18 cellular contexts compared by ENCODE assay signal in the genomic region with DNA sequence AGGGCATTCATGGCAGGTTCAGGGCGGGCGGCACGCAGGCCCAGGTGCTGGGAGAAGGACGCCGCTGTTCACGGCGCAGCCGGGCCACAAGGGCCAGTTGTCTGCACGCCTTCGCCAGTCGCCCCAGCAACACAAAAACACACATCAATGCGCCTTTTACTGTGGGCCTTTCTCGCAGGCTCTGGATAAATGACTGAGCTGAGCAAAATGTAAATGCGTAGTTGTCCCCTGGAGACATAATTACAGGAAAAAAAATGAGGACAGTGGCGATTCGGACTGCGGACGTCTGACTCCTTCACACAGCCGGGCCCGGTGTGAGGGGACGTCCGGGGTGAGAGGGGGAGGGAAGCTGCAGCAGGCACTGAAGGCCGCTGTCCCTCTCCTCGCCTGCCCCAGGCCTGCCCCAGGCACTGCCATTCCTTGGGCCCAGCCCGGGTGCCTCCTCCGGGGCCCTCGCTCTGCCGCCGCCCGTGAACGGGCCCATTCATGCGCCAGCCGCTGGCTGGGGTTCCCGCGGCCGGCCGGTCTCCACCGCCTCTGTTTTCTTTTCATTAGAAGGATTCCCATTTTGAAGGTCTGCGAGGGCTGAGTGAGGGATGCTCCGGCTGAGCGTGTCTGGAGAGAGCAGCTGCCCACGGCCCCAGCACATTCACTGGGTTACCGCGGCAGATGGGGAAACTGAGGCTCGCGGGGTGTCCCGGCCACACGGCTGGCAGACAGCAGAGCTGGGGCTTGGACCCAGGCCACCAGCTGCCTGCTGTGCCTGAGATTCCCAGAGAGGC. TPM values are rescaled to one million over a fixed set of nuclear protein-coding genes. Genes with fewer than 3 reads are reported as not detected.
DNase-seq lines count a peak whose midpoint lies in the region; ATAC-seq, FAIRE-seq and TF ChIP-seq lines count a peak whose summit lies in the region.
"Had no signal": no experiment of that assay in that cellular context is flagged by ENCODE, and none has a peak within 500 bp of the region (broad histone marks: within the 10 kb centered on the region; RNA-seq: fewer than 3 reads in every experiment).

No MANE protein-coding gene starts in this region.

- no peaks in the 10 kb centered on the region for H3K9me3 Mint-ChIP-seq in astrocyte (ENCODE audit: unreplicated experiment)
- H3K9me3 Mint-ChIP-seq: activated B cell treated with CpG ODN at 0.5 μM for 24 hours; CD4-positive, alpha-beta memory T cell had no signal

- no peak for TF ChIP-seq POLR2A in sigmoid colon (IDR thresholded peaks at IDR 0.05)

- no peak for TF ChIP-seq CTCF in astrocyte (IDR thresholded peaks at IDR 0.05; ENCODE audit: insufficient read depth, low read depth, low read length)
- TF ChIP-seq CTCF in sigmoid colon (IDR thresholded peaks at IDR 0.05) = no peak

- ATAC-seq in HG03520 (IDR thresholded peaks at IDR 0.05; ENCODE audit: unreplicated experiment) (no peak), GM21528 (IDR thresholded peaks at IDR 0.05; ENCODE audit: low FRiP score, unreplicated experiment) (no peak)
- ATAC-seq: Panc1 had no signal

- no peak for TF ChIP-seq EP300 in sigmoid colon (IDR thresholded peaks at IDR 0.05)

- peaks cover 4% of the 10 kb centered on the region for H3K27me3 Mint-ChIP-seq in astrocyte (ENCODE audit: low read depth, unreplicated experiment)

- H4K20me1 ChIP-seq in astrocyte (ENCODE audit: insufficient read depth, low read length) = no peaks in the 10 kb centered on the region

- H3K36me3 ChIP-seq in astrocyte (ENCODE audit: insufficient read depth, low read length) = no peaks in the 10 kb centered on the region
- no peaks in the 10 kb centered on the region for H3K36me3 ChIP-seq in sigmoid colon

- no peak overlapping the region for H3K4me3 Mint-ChIP-seq in astrocyte (ENCODE audit: unreplicated experiment)
- H3K4me3 Mint-ChIP-seq: activated B cell treated with CpG ODN at 0.5 μM for 24 hours; CD4-positive, alpha-beta memory T cell had no signal

- 82 to 83% methylated on average over 48 of the region's 48 CpGs for WGBS in sigmoid colon, 2 donors

- H3K36me3 Mint-ChIP-seq in astrocyte (ENCODE audit: low read depth, unreplicated experiment) = no peaks in the 10 kb centered on the region
- H3K36me3 Mint-ChIP-seq: CD4-positive, alpha-beta memory T cell had no signal

- H3K4me3 ChIP-seq in astrocyte (ENCODE audit: insufficient read depth, low read depth, low read length) (no peak overlapping the region), sigmoid colon (no peak overlapping the region)

- peak overlapping the region; percentile 1 for H3K9ac ChIP-seq in astrocyte (ENCODE audit: low read length)

- H3K4me1 ChIP-seq in astrocyte (ENCODE audit: insufficient read depth, low read length) = peaks cover 16% of the 10 kb centered on the region
- peaks cover 0 to 6% (median 0%) of the 10 kb centered on the region in 4 donors for H3K4me1 ChIP-seq in sigmoid colon

- H3K27ac ChIP-seq in astrocyte (ENCODE audit: low read depth, low read length) (no peak overlapping the region), sigmoid colon (peak overlapping the region in 3 of 4 donors; percentile 31 to 49 (median 37))
- H3K27ac ChIP-seq: 22Rv1 had no signal

- H3K27me3 ChIP-seq in astrocyte (ENCODE audit: insufficient read depth, low read length) (no peaks in the 10 kb centered on the region), sigmoid colon (no peaks in the 10 kb centered on the region)

- no peak overlapping the region for H3K27ac Mint-ChIP-seq in astrocyte (ENCODE audit: unreplicated experiment)
- H3K27ac Mint-ChIP-seq: activated B cell treated with CpG ODN at 0.5 μM for 24 hours; CD4-positive, alpha-beta memory T cell had no signal

- peaks cover 12% of the 10 kb centered on the region for H3K4me1 Mint-ChIP-seq in astrocyte (ENCODE audit: low read depth, unreplicated experiment)
- H3K4me1 Mint-ChIP-seq: activated B cell treated with CpG ODN at 0.5 μM for 24 hours had no signal

- no peak for FAIRE-seq in astrocyte (lab: Jason Lieb, UNC)
- FAIRE-seq: GM12891 had no signal

- DNase-seq in DMS153 treated with DMSO at 0.1 percent for 48 hours (lab: John Stamatoyannopoulos, UW; ENCODE audit: unreplicated experiment) = peak; percentile 6
- DNase-seq in DMS153 (lab: John Stamatoyannopoulos, UW) = no peak
- DNase-seq in astrocyte (ENCODE audit: low read depth) = peak; percentile 33
- DNase-seq in inferior parietal cortex (ENCODE audit: extremely low spot score) = peak; percentile 28
- peak; percentile 52 for DNase-seq in sigmoid colon
- no peak for DNase-seq in HT-29 (ENCODE audit: low spot score)
- DNase-seq: activated B cell treated with CpG ODN at 0.5 μM for 24 hours; activated naive CD4-positive, alpha-beta T cell; CD4-positive, alpha-beta memory T cell; KBM-7; mesendoderm; NCI-H146; T-helper 1 cell had no signal

- H2AFZ ChIP-seq in astrocyte (ENCODE audit: low read depth, low read length) = peak overlapping the region; percentile 14

- peak overlapping the region; percentile 15 for H3K4me2 ChIP-seq in astrocyte (ENCODE audit: low read length)

- peaks cover 2% of the 10 kb centered on the region for H3K9me3 ChIP-seq in astrocyte (ENCODE audit: insufficient read depth, low read depth, low read length)
- no peaks in the 10 kb centered on the region for H3K9me3 ChIP-seq in sigmoid colon

- intact Hi-C loops in sigmoid colon (cut with DNase I) = no loop called here

- H3K79me2 ChIP-seq in astrocyte (ENCODE audit: insufficient read depth, low read length) = no peaks in the 10 kb centered on the region

RNA-seq across cellular contexts. Expression of a gene that starts 6.5 kb away (rescaled TPM):
- 17.7 and 29.4 TPM in 2 replicates for total RNA-seq in astrocyte
- 1 to 10 TPM in 1 of 4 donors, under 1 TPM in 3; 0.33 to 1.7 (median 0.52) TPM for total RNA-seq in sigmoid colon
- polyA plus RNA-seq in sigmoid colon = under 1 TPM; under 0.01 to 0.61 (median under 0.01) TPM
- 0.29 and 0.33 TPM in 2 replicates for total RNA-seq in HT-29 (2014; rRNA removed; shearing (Covaris generic))

Comparison
In these comparisons a context has a peak if more than half of its experiments do, and no peak if none do; other contexts are left out.
1. DNase-seq: peak in DMS153 treated with DMSO at 0.1 percent for 48 hours (single experiment), astrocyte (single experiment), inferior parietal cortex (single experiment) and sigmoid colon (single experiment); none in DMS153 (single experiment) and HT-29 (single experiment).